In genomic region chr10:69086131-69086530, GRCh38 we compare ENCODE assay signal across 1 cellular context.
TF ChIP-seq lines count a peak whose summit lies in the region.

No MANE protein-coding gene starts in this region.

TF ChIP-seq in K562, 482 proteins besides CTCF, POLR2A, EP300 and RAD21 (continued from another document and continues in another):
- TF ChIP-seq, protein P1, sequence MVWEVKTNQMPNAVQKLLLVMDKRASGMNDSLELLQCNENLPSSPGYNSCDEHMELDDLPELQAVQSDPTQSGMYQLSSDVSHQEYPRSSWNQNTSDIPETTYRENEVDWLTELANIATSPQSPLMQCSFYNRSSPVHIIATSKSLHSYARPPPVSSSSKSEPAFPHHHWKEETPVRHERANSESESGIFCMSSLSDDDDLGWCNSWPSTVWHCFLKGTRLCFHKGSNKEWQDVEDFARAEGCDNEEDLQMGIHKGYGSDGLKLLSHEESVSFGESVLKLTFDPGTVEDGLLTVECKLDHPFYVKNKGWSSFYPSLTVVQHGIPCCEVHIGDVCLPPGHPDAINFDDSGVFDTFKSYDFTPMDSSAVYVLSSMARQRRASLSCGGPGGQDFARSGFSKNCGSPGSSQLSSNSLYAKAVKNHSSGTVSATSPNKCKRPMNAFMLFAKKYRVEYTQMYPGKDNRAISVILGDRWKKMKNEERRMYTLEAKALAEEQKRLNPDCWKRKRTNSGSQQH (CRISPR knock-in tag; IDR thresholded peaks at IDR 0.05), result peak; percentile 69; the same call in 1 of the 2 replicates
- peak in 1 of 2 experiments; percentile 65; a peak in 1 of 4 replicates for TF ChIP-seq ZNF639 (CRISPR knock-in tag; conservative IDR thresholded peaks at IDR 0.05 in 1 of 2, IDR thresholded peaks at IDR 0.05 in 1 of 2)
- TF ChIP-seq, protein P2, sequence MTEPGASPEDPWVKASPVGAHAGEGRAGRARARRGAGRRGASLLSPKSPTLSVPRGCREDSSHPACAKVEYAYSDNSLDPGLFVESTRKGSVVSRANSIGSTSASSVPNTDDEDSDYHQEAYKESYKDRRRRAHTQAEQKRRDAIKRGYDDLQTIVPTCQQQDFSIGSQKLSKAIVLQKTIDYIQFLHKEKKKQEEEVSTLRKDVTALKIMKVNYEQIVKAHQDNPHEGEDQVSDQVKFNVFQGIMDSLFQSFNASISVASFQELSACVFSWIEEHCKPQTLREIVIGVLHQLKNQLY (CRISPR knock-in tag; conservative IDR thresholded peaks at IDR 0.05), result 0 out of 4 replicates have a peak, but pooled peaks of 1 of the 2 experiments have one; percentile 29
- peak; percentile 79 for TF ChIP-seq ELF4 (CRISPR knock-in tag; IDR thresholded peaks at IDR 0.05)
- 0 out of 2 replicates have a peak, but pooled peaks have one; percentile 53 for TF ChIP-seq STAT6 (CRISPR knock-in tag; IDR thresholded peaks at IDR 0.05)
- TF ChIP-seq BHLHE40 (IDR thresholded peaks at IDR 0.05; ENCODE audit: low read length), result peak; percentile 95
- TF ChIP-seq KAT8 (IDR thresholded peaks at IDR 0.05; ENCODE audit: low read depth), result no peak
- no peak for TF ChIP-seq THRAP3 (IDR thresholded peaks at IDR 0.05; ENCODE audit: borderline replicate concordance)
- peak; percentile 73 for TF ChIP-seq L3MBTL2 (IDR thresholded peaks at IDR 0.05)
- TF ChIP-seq NEUROD1 (IDR thresholded peaks at IDR 0.05; ENCODE audit: borderline replicate concordance, low read depth, low read length, partially characterized antibody), result peak; percentile 8
- TF ChIP-seq, protein P3, sequence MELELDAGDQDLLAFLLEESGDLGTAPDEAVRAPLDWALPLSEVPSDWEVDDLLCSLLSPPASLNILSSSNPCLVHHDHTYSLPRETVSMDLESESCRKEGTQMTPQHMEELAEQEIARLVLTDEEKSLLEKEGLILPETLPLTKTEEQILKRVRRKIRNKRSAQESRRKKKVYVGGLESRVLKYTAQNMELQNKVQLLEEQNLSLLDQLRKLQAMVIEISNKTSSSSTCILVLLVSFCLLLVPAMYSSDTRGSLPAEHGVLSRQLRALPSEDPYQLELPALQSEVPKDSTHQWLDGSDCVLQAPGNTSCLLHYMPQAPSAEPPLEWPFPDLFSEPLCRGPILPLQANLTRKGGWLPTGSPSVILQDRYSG (tag; conservative IDR thresholded peaks at IDR 0.05; ENCODE audit: low read depth), result peak; percentile 45; the same call in 1 of the 2 replicates
- peak in 1 of 2 experiments; percentile 81; a peak in 2 of 4 replicates for TF ChIP-seq TRIM24 (IDR thresholded peaks at IDR 0.05)
- TF ChIP-seq, protein P4, sequence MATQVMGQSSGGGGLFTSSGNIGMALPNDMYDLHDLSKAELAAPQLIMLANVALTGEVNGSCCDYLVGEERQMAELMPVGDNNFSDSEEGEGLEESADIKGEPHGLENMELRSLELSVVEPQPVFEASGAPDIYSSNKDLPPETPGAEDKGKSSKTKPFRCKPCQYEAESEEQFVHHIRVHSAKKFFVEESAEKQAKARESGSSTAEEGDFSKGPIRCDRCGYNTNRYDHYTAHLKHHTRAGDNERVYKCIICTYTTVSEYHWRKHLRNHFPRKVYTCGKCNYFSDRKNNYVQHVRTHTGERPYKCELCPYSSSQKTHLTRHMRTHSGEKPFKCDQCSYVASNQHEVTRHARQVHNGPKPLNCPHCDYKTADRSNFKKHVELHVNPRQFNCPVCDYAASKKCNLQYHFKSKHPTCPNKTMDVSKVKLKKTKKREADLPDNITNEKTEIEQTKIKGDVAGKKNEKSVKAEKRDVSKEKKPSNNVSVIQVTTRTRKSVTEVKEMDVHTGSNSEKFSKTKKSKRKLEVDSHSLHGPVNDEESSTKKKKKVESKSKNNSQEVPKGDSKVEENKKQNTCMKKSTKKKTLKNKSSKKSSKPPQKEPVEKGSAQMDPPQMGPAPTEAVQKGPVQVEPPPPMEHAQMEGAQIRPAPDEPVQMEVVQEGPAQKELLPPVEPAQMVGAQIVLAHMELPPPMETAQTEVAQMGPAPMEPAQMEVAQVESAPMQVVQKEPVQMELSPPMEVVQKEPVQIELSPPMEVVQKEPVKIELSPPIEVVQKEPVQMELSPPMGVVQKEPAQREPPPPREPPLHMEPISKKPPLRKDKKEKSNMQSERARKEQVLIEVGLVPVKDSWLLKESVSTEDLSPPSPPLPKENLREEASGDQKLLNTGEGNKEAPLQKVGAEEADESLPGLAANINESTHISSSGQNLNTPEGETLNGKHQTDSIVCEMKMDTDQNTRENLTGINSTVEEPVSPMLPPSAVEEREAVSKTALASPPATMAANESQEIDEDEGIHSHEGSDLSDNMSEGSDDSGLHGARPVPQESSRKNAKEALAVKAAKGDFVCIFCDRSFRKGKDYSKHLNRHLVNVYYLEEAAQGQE (CRISPR knock-in tag; IDR thresholded peaks at IDR 0.05; ENCODE audit: low read depth), result 0 out of 2 replicates have a peak, but pooled peaks have one; percentile 10
- TF ChIP-seq JUNB (CRISPR knock-in tag; conservative IDR thresholded peaks at IDR 0.05), result no peak
- no peak for TF ChIP-seq PCBP2 (IDR thresholded peaks at IDR 0.05; ENCODE audit: low read depth, low read length, poor library complexity, severe bottlenecking)
- peak; percentile 44; the same call in 1 of the 2 replicates for TF ChIP-seq BACH1 (tag; IDR thresholded peaks at IDR 0.05)
- TF ChIP-seq ATF7 (IDR thresholded peaks at IDR 0.05), result peak; percentile 31; the same call in 1 of the 2 replicates
- TF ChIP-seq, protein P5, sequence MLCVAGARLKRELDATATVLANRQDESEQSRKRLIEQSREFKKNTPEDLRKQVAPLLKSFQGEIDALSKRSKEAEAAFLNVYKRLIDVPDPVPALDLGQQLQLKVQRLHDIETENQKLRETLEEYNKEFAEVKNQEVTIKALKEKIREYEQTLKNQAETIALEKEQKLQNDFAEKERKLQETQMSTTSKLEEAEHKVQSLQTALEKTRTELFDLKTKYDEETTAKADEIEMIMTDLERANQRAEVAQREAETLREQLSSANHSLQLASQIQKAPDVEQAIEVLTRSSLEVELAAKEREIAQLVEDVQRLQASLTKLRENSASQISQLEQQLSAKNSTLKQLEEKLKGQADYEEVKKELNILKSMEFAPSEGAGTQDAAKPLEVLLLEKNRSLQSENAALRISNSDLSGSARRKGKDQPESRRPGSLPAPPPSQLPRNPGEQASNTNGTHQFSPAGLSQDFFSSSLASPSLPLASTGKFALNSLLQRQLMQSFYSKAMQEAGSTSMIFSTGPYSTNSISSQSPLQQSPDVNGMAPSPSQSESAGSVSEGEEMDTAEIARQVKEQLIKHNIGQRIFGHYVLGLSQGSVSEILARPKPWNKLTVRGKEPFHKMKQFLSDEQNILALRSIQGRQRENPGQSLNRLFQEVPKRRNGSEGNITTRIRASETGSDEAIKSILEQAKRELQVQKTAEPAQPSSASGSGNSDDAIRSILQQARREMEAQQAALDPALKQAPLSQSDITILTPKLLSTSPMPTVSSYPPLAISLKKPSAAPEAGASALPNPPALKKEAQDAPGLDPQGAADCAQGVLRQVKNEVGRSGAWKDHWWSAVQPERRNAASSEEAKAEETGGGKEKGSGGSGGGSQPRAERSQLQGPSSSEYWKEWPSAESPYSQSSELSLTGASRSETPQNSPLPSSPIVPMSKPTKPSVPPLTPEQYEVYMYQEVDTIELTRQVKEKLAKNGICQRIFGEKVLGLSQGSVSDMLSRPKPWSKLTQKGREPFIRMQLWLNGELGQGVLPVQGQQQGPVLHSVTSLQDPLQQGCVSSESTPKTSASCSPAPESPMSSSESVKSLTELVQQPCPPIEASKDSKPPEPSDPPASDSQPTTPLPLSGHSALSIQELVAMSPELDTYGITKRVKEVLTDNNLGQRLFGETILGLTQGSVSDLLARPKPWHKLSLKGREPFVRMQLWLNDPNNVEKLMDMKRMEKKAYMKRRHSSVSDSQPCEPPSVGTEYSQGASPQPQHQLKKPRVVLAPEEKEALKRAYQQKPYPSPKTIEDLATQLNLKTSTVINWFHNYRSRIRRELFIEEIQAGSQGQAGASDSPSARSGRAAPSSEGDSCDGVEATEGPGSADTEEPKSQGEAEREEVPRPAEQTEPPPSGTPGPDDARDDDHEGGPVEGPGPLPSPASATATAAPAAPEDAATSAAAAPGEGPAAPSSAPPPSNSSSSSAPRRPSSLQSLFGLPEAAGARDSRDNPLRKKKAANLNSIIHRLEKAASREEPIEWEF (CRISPR knock-in tag; IDR thresholded peaks at IDR 0.05), result peak; percentile 47; the same call in 1 of the 2 replicates
- TF ChIP-seq POLR3A (IDR thresholded peaks at IDR 0.05; ENCODE audit: borderline replicate concordance, extremely low read depth, insufficient read depth, insufficient read length), result no peak
- peak in 2 of 3 experiments; percentile 87 to 98; a peak in 4 of 6 replicates for TF ChIP-seq ZBTB11 (CRISPR knock-in tag; IDR thresholded peaks at IDR 0.05)
- peak; percentile 27; the same call in 1 of the 2 replicates for TF ChIP-seq ZEB2 (IDR thresholded peaks at IDR 0.05)
- 0 out of 2 replicates have a peak, but pooled peaks have one; percentile 22 for TF ChIP-seq EHMT2 (IDR thresholded peaks at IDR 0.05)
- no peak for TF ChIP-seq JUND (IDR thresholded peaks at IDR 0.05; ENCODE audit: borderline replicate concordance, low read depth, low read length)
- peak; percentile 29; the same call in 1 of the 3 replicates for TF ChIP-seq JUND (tag; IDR thresholded peaks at IDR 0.05; ENCODE audit: borderline replicate concordance, low read depth, low read length)
- TF ChIP-seq PHB (CRISPR knock-in tag; IDR thresholded peaks at IDR 0.05), result no peak
- 0 out of 2 replicates have a peak, but pooled peaks have one; percentile 51 for TF ChIP-seq KLF6 (CRISPR knock-in tag; IDR thresholded peaks at IDR 0.05; ENCODE audit: borderline replicate concordance)
- TF ChIP-seq SMARCA5 (IDR thresholded peaks at IDR 0.05), result no peak
- TF ChIP-seq GABPB1 (CRISPR knock-in tag; IDR thresholded peaks at IDR 0.05), result peak; percentile 73
- no peak for TF ChIP-seq NR2C1 (IDR thresholded peaks at IDR 0.05)
- TF ChIP-seq NR2C1 (tag; IDR thresholded peaks at IDR 0.05), result no peak
- TF ChIP-seq NFATC3 (IDR thresholded peaks at IDR 0.05), result peak; percentile 19; the same call in 1 of the 2 replicates
- peak; percentile 45; the same call in 1 of the 2 replicates for TF ChIP-seq CXXC5 (CRISPR knock-in tag; IDR thresholded peaks at IDR 0.05)
- no peak for TF ChIP-seq SNRNP70 (optimal IDR thresholded peaks at IDR 0.05; ENCODE audit: low read depth, low read length)
- TF ChIP-seq, protein P6, sequence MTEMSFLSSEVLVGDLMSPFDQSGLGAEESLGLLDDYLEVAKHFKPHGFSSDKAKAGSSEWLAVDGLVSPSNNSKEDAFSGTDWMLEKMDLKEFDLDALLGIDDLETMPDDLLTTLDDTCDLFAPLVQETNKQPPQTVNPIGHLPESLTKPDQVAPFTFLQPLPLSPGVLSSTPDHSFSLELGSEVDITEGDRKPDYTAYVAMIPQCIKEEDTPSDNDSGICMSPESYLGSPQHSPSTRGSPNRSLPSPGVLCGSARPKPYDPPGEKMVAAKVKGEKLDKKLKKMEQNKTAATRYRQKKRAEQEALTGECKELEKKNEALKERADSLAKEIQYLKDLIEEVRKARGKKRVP (CRISPR knock-in tag; IDR thresholded peaks at IDR 0.05), result 0 out of 2 replicates have a peak, but pooled peaks have one; percentile 14
